Comparison of ENCODE assay signal across 25 cellular contexts in genomic region chr17:70699408-70699807, GRCh38.
"Had no signal": no experiment of that assay in that cellular context is flagged by ENCODE, and none has a peak within 500 bp of the region (broad histone marks: within the 10 kb centered on the region; RNA-seq: fewer than 3 reads in every experiment).

No MANE protein-coding gene starts in this region.

- DNase-seq: cerebellar nuclear complex; cortex of kidney; effector CD8-positive, alpha-beta T cell; endodermal cell; foreskin fibroblast; immature natural killer cell; mesenchymal stem cell; naive thymus-derived CD8-positive, alpha-beta T cell; pancreas; stimulated activated CD4-positive, alpha-beta T cell treated with anti-CD3 and anti-CD28 coated beads, Interleukin-12 subunit alpha, Interleukin-12 subunit beta, amount 100 ng/mL, for 4 hours; stimulated activated CD4-positive, alpha-beta T cell treated with anti-CD3 and anti-CD28 coated beads, Interleukin-1b, Interleukin-23, amount 100 ng/mL, for 48 hours; stimulated activated CD4-positive, alpha-beta T cell treated with anti-CD3 and anti-CD28 coated beads, Interleukin-4, amount 100 ng/mL, for 1 hour; stimulated activated CD8-positive, alpha-beta memory T cell treated with anti-CD3 and anti-CD28 coated beads, Interleukin-4, amount 100 ng/mL, for 48 hours; stimulated activated naive CD4-positive, alpha-beta T cell; stimulated activated naive CD8-positive, alpha-beta T cell treated with anti-CD3 and anti-CD28 coated beads, Interleukin-15, amount 100 ng/mL, for 72 hours; testis; tibial artery had no signal

- H3K36me3 ChIP-seq: neutrophil, pancreas, right atrium auricular region, tibial artery had no signal

- H3K4me2 ChIP-seq: smooth muscle cell had no signal

- H3K27ac ChIP-seq: epithelial cell of prostate, neutrophil, right atrium auricular region, testis, tibial artery had no signal

- ATAC-seq: esophagus mucosa; left lobe of liver; naive thymus-derived CD8-positive, alpha-beta T cell; sciatic nerve; stimulated activated naive CD8-positive, alpha-beta T cell treated with anti-CD3 and anti-CD28 coated beads, Interleukin-15, amount 100 ng/mL, for 72 hours had no signal

- H3K27me3 ChIP-seq: pancreas, right atrium auricular region, testis, tibial artery had no signal

- H3K4me1 ChIP-seq: pancreas, right atrium auricular region, tibial artery had no signal

- H3K4me3 ChIP-seq: lung, pancreas, right atrium auricular region, smooth muscle cell, testis, tibial artery had no signal
